Comparison of ENCODE assay signal across 22 cellular contexts in the genomic region with DNA sequence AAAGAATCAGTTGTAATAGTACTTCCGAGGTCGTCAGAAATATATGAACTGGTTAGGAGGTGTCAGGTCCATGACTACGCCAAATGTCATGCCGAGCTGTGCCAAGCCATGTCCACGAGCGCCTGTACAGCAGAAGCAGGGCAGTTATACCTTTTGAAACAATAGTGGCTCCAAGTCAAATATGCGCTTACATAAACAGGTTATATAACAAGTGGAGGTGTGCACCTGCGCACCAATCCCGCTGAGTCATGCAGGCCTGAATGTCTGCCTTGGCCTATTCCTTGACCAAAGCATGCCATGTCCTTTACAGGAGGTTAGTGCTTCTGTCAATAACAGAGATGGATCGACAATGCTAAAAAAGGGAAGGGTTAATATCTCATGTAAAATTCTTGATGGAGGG.
"Had no signal": no experiment of that assay in that cellular context is flagged by ENCODE, and none has a peak within 500 bp of the region (broad histone marks: within the 10 kb centered on the region; RNA-seq: fewer than 3 reads in every experiment).

No MANE protein-coding gene starts in this region.

- H3K4me1 Mint-ChIP-seq: naive thymus-derived CD8-positive, alpha-beta T cell; stimulated activated naive B cell treated with anti-CD40 and anti-IgM and Interleukin-4, amounts not matched to agents 10 μg/mL and 1 μg/mL and 100 μg/mL, for 72 hours had no signal

- H3K9me3 ChIP-seq: neutrophil, psoas muscle, spleen, testis, tibial nerve, upper lobe of right lung, vagina had no signal

- H3K27me3 Mint-ChIP-seq: dendritic cell treated with granulocyte-macrophage colony-stimulating factor and Interleukin-4, amounts not matched to agents 40 ng/mL and 50 ng/mL, for 4 days; stimulated activated naive B cell treated with anti-CD40 and anti-IgM and Interleukin-4, amounts not matched to agents 10 μg/mL and 1 μg/mL and 100 μg/mL, for 72 hours had no signal

- H3K4me1 ChIP-seq: psoas muscle, tibial nerve, upper lobe of right lung, vagina had no signal

- H3K27ac Mint-ChIP-seq: dendritic cell treated with granulocyte-macrophage colony-stimulating factor and Interleukin-4, amounts not matched to agents 40 ng/mL and 50 ng/mL, for 4 days; effector memory CD8-positive, alpha-beta T cell; naive thymus-derived CD8-positive, alpha-beta T cell; stimulated activated naive B cell treated with anti-CD40 and anti-IgM and Interleukin-4, amounts not matched to agents 10 μg/mL and 1 μg/mL and 100 μg/mL, for 72 hours had no signal

- DNase-seq: effector memory CD8-positive, alpha-beta T cell; foreskin keratinocyte; head of caudate nucleus; left colon; left ventricle myocardium superior; naive thymus-derived CD8-positive, alpha-beta T cell; psoas muscle; retina; spleen; stimulated activated CD4-positive, alpha-beta T cell treated with anti-CD3 and anti-CD28 coated beads, Interleukin-2, amount 100 ng/mL, for 24 hours; stimulated activated CD4-positive, alpha-beta T cell treated with anti-CD3 and anti-CD28 coated beads, Interleukin-4, amount 100 ng/mL, for 4 hours; stimulated activated naive B cell treated with anti-CD40 and anti-IgM and Interleukin-4, amounts not matched to agents 10 μg/mL and 1 μg/mL and 100 μg/mL, for 72 hours; stimulated activated naive CD8-positive, alpha-beta T cell treated with anti-CD3 and anti-CD28 coated beads, Interleukin-15, amount 100 ng/mL, for 72 hours; testis; upper lobe of right lung had no signal

- H3K4me3 ChIP-seq: hepatocyte, lung, psoas muscle, spleen, testis, tibial nerve, upper lobe of right lung, vagina had no signal

- H3K79me2 ChIP-seq: hepatocyte had no signal

- H3K4me3 Mint-ChIP-seq: dendritic cell treated with granulocyte-macrophage colony-stimulating factor and Interleukin-4, amounts not matched to agents 40 ng/mL and 50 ng/mL, for 4 days; effector memory CD8-positive, alpha-beta T cell; naive thymus-derived CD8-positive, alpha-beta T cell; stimulated activated naive B cell treated with anti-CD40 and anti-IgM and Interleukin-4, amounts not matched to agents 10 μg/mL and 1 μg/mL and 100 μg/mL, for 72 hours; stimulated activated naive CD8-positive, alpha-beta T cell treated with anti-CD3 and anti-CD28 coated beads, Interleukin-15, amount 100 ng/mL, for 72 hours had no signal

- ATAC-seq: effector memory CD8-positive, alpha-beta T cell; foreskin keratinocyte; left colon; left ventricle myocardium superior; naive thymus-derived CD8-positive, alpha-beta T cell; psoas muscle; sciatic nerve; stimulated activated naive B cell treated with anti-CD40 and anti-IgM and Interleukin-4, amounts not matched to agents 10 μg/mL and 1 μg/mL and 100 μg/mL, for 72 hours; stimulated activated naive CD8-positive, alpha-beta T cell treated with anti-CD3 and anti-CD28 coated beads, Interleukin-15, amount 100 ng/mL, for 72 hours; upper lobe of right lung had no signal

- H3K36me3 ChIP-seq: neutrophil, spleen, tibial nerve, upper lobe of right lung, vagina had no signal

- H3K4me2 ChIP-seq: hepatocyte had no signal

- H2AFZ ChIP-seq: hepatocyte had no signal

- H3K27ac ChIP-seq: foreskin keratinocyte, hepatocyte, neutrophil, psoas muscle, spleen, testis, tibial nerve, upper lobe of right lung, vagina had no signal

- H3K9me3 Mint-ChIP-seq: dendritic cell treated with granulocyte-macrophage colony-stimulating factor and Interleukin-4, amounts not matched to agents 40 ng/mL and 50 ng/mL, for 4 days; effector memory CD8-positive, alpha-beta T cell; naive thymus-derived CD8-positive, alpha-beta T cell; stimulated activated naive B cell treated with anti-CD40 and anti-IgM and Interleukin-4, amounts not matched to agents 10 μg/mL and 1 μg/mL and 100 μg/mL, for 72 hours; stimulated activated naive CD8-positive, alpha-beta T cell treated with anti-CD3 and anti-CD28 coated beads, Interleukin-15, amount 100 ng/mL, for 72 hours had no signal

- H3K27me3 ChIP-seq: foreskin keratinocyte, hepatocyte, neutrophil, testis, tibial nerve, vagina had no signal

- H3K36me3 Mint-ChIP-seq: naive thymus-derived CD8-positive, alpha-beta T cell; stimulated activated naive B cell treated with anti-CD40 and anti-IgM and Interleukin-4, amounts not matched to agents 10 μg/mL and 1 μg/mL and 100 μg/mL, for 72 hours had no signal
